18 cellular contexts compared by ENCODE assay signal in genomic region chr3:173750095-173750494, GRCh38.
DNase-seq lines count a peak whose midpoint lies in the region; ATAC-seq and TF ChIP-seq lines count a peak whose summit lies in the region.
"Had no signal": no experiment of that assay in that cellular context is flagged by ENCODE, and none has a peak within 500 bp of the region (broad histone marks: within the 10 kb centered on the region; RNA-seq: fewer than 3 reads in every experiment).

No MANE protein-coding gene starts in this region.

- H3K27me3 Mint-ChIP-seq in Calu3 (ENCODE audit: unreplicated experiment) (no peaks in the 10 kb centered on the region), brain (no peaks in the 10 kb centered on the region)
- H3K27me3 Mint-ChIP-seq: activated naive CD8-positive, alpha-beta T cell treated with anti-CD3 and anti-CD28 coated beads, Interleukin-2, amount 50 U/mL, for 24 hours had no signal

- H3K4me3 ChIP-seq in fibroblast of villous mesenchyme (ENCODE audit: low read depth, low read length), result no peak overlapping the region
- H3K4me3 ChIP-seq: heart right ventricle, thoracic aorta had no signal

- ATAC-seq in GM19463 (IDR thresholded peaks at IDR 0.05; ENCODE audit: unreplicated experiment), result no peak
- ATAC-seq: activated CD8-positive, alpha-beta T cell treated with anti-CD3 and anti-CD28 coated beads, Interleukin-2, amount 10 ng/mL, durations not matched to agents 7 days and 5 days; activated naive CD8-positive, alpha-beta T cell treated with anti-CD3 and anti-CD28 coated beads, Interleukin-2, amount 50 U/mL, for 24 hours had no signal

- H3K27ac Mint-ChIP-seq in Calu3 (ENCODE audit: unreplicated experiment) (peak overlapping the region; percentile 85), brain (peak overlapping the region in 4 of 5 experiments; percentile 37 to 78 (median 45))
- H3K27ac Mint-ChIP-seq: activated CD8-positive, alpha-beta T cell treated with anti-CD3 and anti-CD28 coated beads, Interleukin-2, amount 10 ng/mL, durations not matched to agents 7 days and 5 days; activated naive CD8-positive, alpha-beta T cell treated with anti-CD3 and anti-CD28 coated beads, Interleukin-2, amount 50 U/mL, for 24 hours; activated T-cell treated with anti-CD3 and anti-CD28 coated beads, Interleukin-2, amount 50 U/mL, for 72 hours had no signal

- TF ChIP-seq CTCF in Calu3 (IDR thresholded peaks at IDR 0.05; ENCODE audit: unreplicated experiment) (no peak), brain (conservative IDR thresholded peaks at IDR 0.05) (no peak), fibroblast of villous mesenchyme (IDR thresholded peaks at IDR 0.05; ENCODE audit: insufficient read depth, low read depth, low read length) (no peak)

- H3K36me3 Mint-ChIP-seq in Calu3 (ENCODE audit: insufficient read depth, unreplicated experiment), result no peaks in the 10 kb centered on the region
- no peaks in the 10 kb centered on the region for H3K36me3 Mint-ChIP-seq in brain

- H3K4me1 Mint-ChIP-seq in Calu3 (ENCODE audit: low read depth, unreplicated experiment) (peaks cover 18% of the 10 kb centered on the region), brain (peaks cover 27% of the 10 kb centered on the region)
- H3K4me1 Mint-ChIP-seq: activated naive CD8-positive, alpha-beta T cell treated with anti-CD3 and anti-CD28 coated beads, Interleukin-2, amount 50 U/mL, for 24 hours had no signal

- no peak overlapping the region for H3K4me3 Mint-ChIP-seq in Calu3 (ENCODE audit: low read depth, unreplicated experiment)
- peak overlapping the region in 3 of 5 experiments; percentile 2 to 10 (median 4) for H3K4me3 Mint-ChIP-seq in brain
- H3K4me3 Mint-ChIP-seq: activated CD8-positive, alpha-beta T cell treated with anti-CD3 and anti-CD28 coated beads, Interleukin-2, amount 10 ng/mL, durations not matched to agents 7 days and 5 days; activated naive CD8-positive, alpha-beta T cell treated with anti-CD3 and anti-CD28 coated beads, Interleukin-2, amount 50 U/mL, for 24 hours; activated T-cell treated with anti-CD3 and anti-CD28 coated beads, Interleukin-2, amount 50 U/mL, for 72 hours had no signal

- CTCF ChIA-PET in Calu3 (lab: Charles Lee), result interaction anchor here (1.1 kb wide), 1 partner anchor 37 kb away, joined by 4 read pairs; no protein-coding TSS in a partner anchor

- BruUV-seq in Calu3 (replicated peaks; lab: Mats Ljungman, UMichigan), result no TSS peak

- no peaks in the 10 kb centered on the region for H3K9me3 Mint-ChIP-seq in Calu3 (ENCODE audit: low read depth, unreplicated experiment)
- peaks cover 0 to 4% (median 0%) of the 10 kb centered on the region in 5 experiments for H3K9me3 Mint-ChIP-seq in brain
- H3K9me3 Mint-ChIP-seq: activated naive CD8-positive, alpha-beta T cell treated with anti-CD3 and anti-CD28 coated beads, Interleukin-2, amount 50 U/mL, for 24 hours had no signal

- intact Hi-C loops in Calu3 (cut with micrococcal nuclease; ENCODE audit: unreplicated experiment), result no loop called here
- intact Hi-C loops in posterior vena cava (cut with DNase I), result no loop called here

- DNase-seq in Calu3 (no peak), NCI-H774 (lab: John Stamatoyannopoulos, UW) (peak; percentile 23), fibroblast of villous mesenchyme (ENCODE audit: low read depth) (peak; percentile 14), Ammon's horn (ENCODE audit: low spot score) (no peak), posterior vena cava (ENCODE audit: low spot score) (no peak), 8988T (no peak)
- DNase-seq: activated CD8-positive, alpha-beta T cell treated with anti-CD3 and anti-CD28 coated beads, Interleukin-2, amount 10 ng/mL, durations not matched to agents 7 days and 5 days; activated naive CD8-positive, alpha-beta T cell treated with anti-CD3 and anti-CD28 coated beads, Interleukin-2, amount 50 U/mL, for 24 hours; activated T-cell treated with anti-CD3 and anti-CD28 coated beads, Interleukin-2, amount 50 U/mL, for 72 hours; AML-193; heart right ventricle; NCI-H1694 treated with DMSO at 0.1 percent for 48 hours; NCI-H446; stimulated activated CD4-positive, alpha-beta T cell treated with anti-CD3 and anti-CD28 coated beads, Interleukin-4, amount 100 ng/mL, for 1 hour; stimulated activated CD8-positive, alpha-beta memory T cell treated with anti-CD3 and anti-CD28 coated beads, Interleukin-4, amount 100 ng/mL, for 48 hours had no signal

Comparison
In these comparisons a context has a peak if more than half of its experiments do, and no peak if none do; other contexts are left out.
1. DNase-seq: peak in NCI-H774 (single experiment) and fibroblast of villous mesenchyme (single experiment); none in Calu3 (single experiment), Ammon's horn (single experiment), posterior vena cava (single experiment) and 8988T (single experiment).